ENCODE assay signal across 8 cellular contexts in genomic region chr6:36196880-36197548, GRCh38. TPM values are rescaled to one million over a fixed set of nuclear protein-coding genes. Genes with fewer than 3 reads are reported as not detected.
DNase-seq lines count a peak whose midpoint lies in the region; ATAC-seq, FAIRE-seq and TF ChIP-seq lines count a peak whose summit lies in the region.

No MANE protein-coding gene starts in this region.

- peak overlapping the region; percentile 82 for H3K4me3 Mint-ChIP-seq in Caco-2 (ENCODE audit: unreplicated experiment)
- H3K4me3 Mint-ChIP-seq in activated CD8-positive, alpha-beta memory T cell treated with anti-CD3 and anti-CD28 coated beads, Interleukin-2, amount 10 ng/mL, durations not matched to agents 7 days and 5 days = peak overlapping the region; percentile 81

- H3K4me2 ChIP-seq in mesendoderm (ENCODE audit: low read length) = peak overlapping the region; percentile 19

- H3K27ac ChIP-seq in mesendoderm (ENCODE audit: low read depth, low read length) = peak overlapping the region; percentile 70

- peak overlapping the region; percentile 83 for H3K27ac Mint-ChIP-seq in Caco-2 (ENCODE audit: unreplicated experiment)
- peak overlapping the region; percentile 94 for H3K27ac Mint-ChIP-seq in activated CD8-positive, alpha-beta memory T cell treated with anti-CD3 and anti-CD28 coated beads, Interleukin-2, amount 10 ng/mL, durations not matched to agents 7 days and 5 days

- peak overlapping the region; percentile 98 for H3K4ac ChIP-seq in mesendoderm (ENCODE audit: low read depth, low read length)

- no peak overlapping the region for H4K5ac ChIP-seq in mesendoderm (ENCODE audit: low read length)

- no peak overlapping the region for H2BK15ac ChIP-seq in mesendoderm (replicated peaks; ENCODE audit: low read depth)

- H2BK5ac ChIP-seq in mesendoderm (ENCODE audit: low read length) = no peak overlapping the region

- peaks cover 29% of the 10 kb centered on the region for H3K36me3 Mint-ChIP-seq in Caco-2 (ENCODE audit: insufficient read depth, unreplicated experiment)
- H3K36me3 Mint-ChIP-seq in activated CD8-positive, alpha-beta memory T cell treated with anti-CD3 and anti-CD28 coated beads, Interleukin-2, amount 10 ng/mL, durations not matched to agents 7 days and 5 days = peaks cover 25% of the 10 kb centered on the region

- H4K8ac ChIP-seq in mesendoderm (ENCODE audit: low read depth, low read length) = peak overlapping the region; percentile 58

- no peaks in the 10 kb centered on the region for H3K27me3 Mint-ChIP-seq in Caco-2 (ENCODE audit: insufficient read depth, unreplicated experiment)
- H3K27me3 Mint-ChIP-seq in activated CD8-positive, alpha-beta memory T cell treated with anti-CD3 and anti-CD28 coated beads, Interleukin-2, amount 10 ng/mL, durations not matched to agents 7 days and 5 days = peaks cover 2% of the 10 kb centered on the region

- WGBS in mesendoderm (ENCODE audit: extremely low coverage, insufficient coverage, low lambda C conversion rate) = no CpG with 5 or more reads among the region's 58 CpGs

- peak; percentile 69 for FAIRE-seq in HTR-8/SVneo (lab: Jason Lieb, UNC)

- peak overlapping the region; percentile 63 for H2BK120ac ChIP-seq in mesendoderm (ENCODE audit: low read depth, low read length)

- no peaks in the 10 kb centered on the region for H3K4me1 ChIP-seq in Caco-2
- H3K4me1 ChIP-seq in endocrine pancreas (ENCODE audit: control insufficient read depth, insufficient read depth, low read length) = peaks cover 4% of the 10 kb centered on the region
- H3K4me1 ChIP-seq in mesendoderm (ENCODE audit: control insufficient read depth, low read depth, low read length) = peaks cover 3% of the 10 kb centered on the region

- TF ChIP-seq CTCF in Caco-2 (IDR thresholded peaks at IDR 0.05; ENCODE audit: insufficient read depth in 1 of 2, low read depth in 1 of 2, low read length in 1 of 2, severe bottlenecking in 1 of 2, unreplicated experiment in 1 of 2) = no peak

- H3K79me2 ChIP-seq in mesendoderm (ENCODE audit: control insufficient read depth, insufficient read depth, low read length) = peaks cover 39% of the 10 kb centered on the region

- peak overlapping the region; percentile 95 for H3K56ac ChIP-seq in mesendoderm (ENCODE audit: low read length)

- CTCF ChIA-PET in Caco-2 (lab: Charles Lee) = interaction anchor here (0.5 kb wide), 1 partner anchor 392 kb away, joined by 3 read pairs; the partner anchor contains the start of gene LHFPL5
- CTCF ChIA-PET in activated CD8-positive, alpha-beta memory T cell treated with anti-CD3 and anti-CD28 coated beads, Interleukin-2, amount 10 ng/mL, durations not matched to agents 7 days and 5 days (lab: Charles Lee) = interaction anchor here (0.6 to 1.2 kb wide), 4 partner anchors 24 to 169 kb away, joined by 3 read pairs; partner anchors contain the start of gene MAPK14

- POLR2A ChIA-PET in Caco-2 (lab: Charles Lee) = interaction anchor here (0.6 to 0.8 kb wide), 2 partner anchors 59 to 66 kb away, joined by 4 to 10 read pairs; no protein-coding TSS in a partner anchor

- no peaks in the 10 kb centered on the region for H3K9me3 Mint-ChIP-seq in Caco-2 (ENCODE audit: unreplicated experiment)
- no peaks in the 10 kb centered on the region for H3K9me3 Mint-ChIP-seq in activated CD8-positive, alpha-beta memory T cell treated with anti-CD3 and anti-CD28 coated beads, Interleukin-2, amount 10 ng/mL, durations not matched to agents 7 days and 5 days (ENCODE audit: low read depth)

- H2AK5ac ChIP-seq in mesendoderm (ENCODE audit: low read length) = no peak overlapping the region

- H3K27me3 ChIP-seq in Caco-2 (replicated peaks; ENCODE audit: control insufficient read depth, insufficient read depth, low read length) (no peaks in the 10 kb centered on the region), endocrine pancreas (ENCODE audit: control insufficient read depth, insufficient read depth, low read length) (no peaks in the 10 kb centered on the region), mesendoderm (ENCODE audit: insufficient read depth, low read length, poor library complexity) (no peaks in the 10 kb centered on the region)

- H3K4me3 ChIP-seq in Caco-2 (ENCODE audit: low read depth, low read length) (peak overlapping the region; percentile 76), endocrine pancreas (ENCODE audit: control insufficient read depth, insufficient read depth, low read length) (peak overlapping the region; percentile 26), mesendoderm (ENCODE audit: low read length) (peak overlapping the region; percentile 52)

- DNase-seq in Caco-2 = peak; percentile 99
- peak; percentile 100 for DNase-seq in HTR-8/SVneo (ENCODE audit: insufficient read length, low spot score)
- peak; percentile 95 for DNase-seq in NOMO-1 treated with DMSO at 0.1 percent for 48 hours (lab: John Stamatoyannopoulos, UW; ENCODE audit: unreplicated experiment)
- DNase-seq in activated CD8-positive, alpha-beta memory T cell treated with anti-CD3 and anti-CD28 coated beads, Interleukin-2, amount 10 ng/mL, durations not matched to agents 7 days and 5 days = peak; percentile 100
- peak; percentile 98 for DNase-seq in mesendoderm
- DNase-seq in stimulated activated CD8-positive, alpha-beta memory T cell treated with anti-CD3 and anti-CD28 coated beads, Interleukin-12 subunit alpha, Interleukin-12 subunit beta, amount 100 ng/mL, for 4 hours (ENCODE audit: low read depth) = peak; percentile 100

- no TSS peak for BruUV-seq in Caco-2 (replicated peaks; lab: Mats Ljungman, UMichigan)

- peak; percentile 90 for ATAC-seq in GM21381 (IDR thresholded peaks at IDR 0.05; ENCODE audit: unreplicated experiment)
- peak; percentile 97 for ATAC-seq in activated CD8-positive, alpha-beta memory T cell treated with anti-CD3 and anti-CD28 coated beads, Interleukin-2, amount 10 ng/mL, durations not matched to agents 7 days and 5 days

- H3K36me3 ChIP-seq in Caco-2 (ENCODE audit: control insufficient read depth, insufficient read depth, low read length) (peaks cover 6% of the 10 kb centered on the region), endocrine pancreas (ENCODE audit: control insufficient read depth, insufficient read depth, low read length) (no peaks in the 10 kb centered on the region), mesendoderm (ENCODE audit: control insufficient read depth, insufficient read depth, low read length) (peaks cover 12% of the 10 kb centered on the region)

- no peaks in the 10 kb centered on the region for H3K9me3 ChIP-seq in Caco-2
- H3K9me3 ChIP-seq in endocrine pancreas (ENCODE audit: control insufficient read depth, low read length) = no peaks in the 10 kb centered on the region

- peaks cover 35% of the 10 kb centered on the region for H3K79me1 ChIP-seq in mesendoderm (ENCODE audit: low read length)

- no peak overlapping the region for H3K23ac ChIP-seq in mesendoderm (ENCODE audit: low read length)

- H3K18ac ChIP-seq in mesendoderm (ENCODE audit: low read length) = peak overlapping the region; percentile 99

- peaks cover 6% of the 10 kb centered on the region for H3K4me1 Mint-ChIP-seq in Caco-2 (ENCODE audit: low read depth, unreplicated experiment)
- peaks cover 31% of the 10 kb centered on the region for H3K4me1 Mint-ChIP-seq in activated CD8-positive, alpha-beta memory T cell treated with anti-CD3 and anti-CD28 coated beads, Interleukin-2, amount 10 ng/mL, durations not matched to agents 7 days and 5 days

- intact Hi-C loops in Caco-2 (cut with micrococcal nuclease; ENCODE audit: unreplicated experiment) = loop anchor here (1.0 to 5.0 kb wide), 3 partner anchors 66 to 170 kb away; partner anchors contain the start of gene MAPK14

- H3K9ac ChIP-seq in endocrine pancreas (ENCODE audit: control insufficient read depth, insufficient read depth, low read length) (peak overlapping the region; percentile 54), mesendoderm (ENCODE audit: low read length) (peak overlapping the region; percentile 89)

RNA-seq across cellular contexts. Expression of gene BRPF3, which starts 0.5 kb away (rescaled TPM):
- 41.4 and 44.4 TPM in 2 replicates for total RNA-seq in Caco-2 (2022)
- 10 to 100 TPM; 13.4 to 14.8 TPM for total RNA-seq in activated CD8-positive, alpha-beta memory T cell treated with anti-CD3 and anti-CD28 coated beads, Interleukin-2, amount 10 ng/mL, durations not matched to agents 7 days and 5 days
- 30.7 TPM for polyA plus RNA-seq in mesendoderm (2013, experiment 1 of 2)
- 29.2 TPM for polyA plus RNA-seq in mesendoderm (2013, experiment 2 of 2)

Comparison
In these comparisons a context has a peak if more than half of its experiments do, and no peak if none do; other contexts are left out.
1. Peak in every context shown above with its lines: DNase-seq, ATAC-seq, H3K4me3 ChIP-seq and H3K27ac ChIP-seq.
2. H3K4me3 ChIP-seq: peak in every context shown above with its lines; median percentile 76 in Caco-2; 52 in mesendoderm; 26 in endocrine pancreas.